Comparison of ENCODE assay signal across 13 cellular contexts in genomic region chrX:35439692-35440091, GRCh38.
"Had no signal": no experiment of that assay in that cellular context is flagged by ENCODE, and none has a peak within 500 bp of the region (broad histone marks: within the 10 kb centered on the region; RNA-seq: fewer than 3 reads in every experiment).

No MANE protein-coding gene starts in this region.

- H3K9me3 Mint-ChIP-seq: activated T-cell treated with anti-CD3 and anti-CD28 coated beads, Interleukin-2, amount 50 U/mL, for 4 hours; T-helper 1 cell treated with Interleukin-12 subunit alpha and Interleukin-12 subunit beta and Interleukin-4 antibody, amounts not matched to agents 30 μg/mL and 1 μg/mL, for 36 hours had no signal

- DNase-seq: activated B cell treated with CpG ODN at 0.5 μM for 24 hours; activated CD4-positive, alpha-beta T cell treated with anti-CD3 and anti-CD28 coated beads, Interleukin-2, amount 50 U/mL, for 1 hour; activated effector memory CD4-positive, alpha-beta T cell treated with anti-CD3 and anti-CD28 coated beads, Interleukin-2, amount 50 U/mL, for 16 hours; activated T-cell treated with anti-CD3 and anti-CD28 coated beads, Interleukin-2, amount 50 U/mL, for 4 hours; islet precursor cell; lower lobe of right lung; midbrain; naive B cell; retina had no signal

- H3K4me1 Mint-ChIP-seq: activated B cell treated with CpG ODN at 0.5 μM for 24 hours, naive B cell had no signal

- ATAC-seq: activated T-cell treated with anti-CD3 and anti-CD28 coated beads, Interleukin-2, amount 50 U/mL, for 4 hours had no signal

- H3K36me3 ChIP-seq: lower lobe of right lung had no signal

- H3K27ac ChIP-seq: lower lobe of right lung, parathyroid adenoma, skin epidermis had no signal

- H3K4me3 Mint-ChIP-seq: activated B cell treated with CpG ODN at 0.5 μM for 24 hours; activated naive CD8-positive, alpha-beta T cell; activated T-cell treated with anti-CD3 and anti-CD28 coated beads, Interleukin-2, amount 50 U/mL, for 4 hours; naive B cell; T-helper 1 cell treated with Interleukin-12 subunit alpha and Interleukin-12 subunit beta and Interleukin-4 antibody, amounts not matched to agents 30 μg/mL and 1 μg/mL, for 36 hours had no signal

- H3K27me3 Mint-ChIP-seq: activated B cell treated with CpG ODN at 0.5 μM for 24 hours; activated naive CD8-positive, alpha-beta T cell; naive B cell had no signal

- H3K9me3 ChIP-seq: lower lobe of right lung had no signal

- H3K27ac Mint-ChIP-seq: activated B cell treated with CpG ODN at 0.5 μM for 24 hours; activated naive CD8-positive, alpha-beta T cell; T-helper 1 cell treated with Interleukin-12 subunit alpha and Interleukin-12 subunit beta and Interleukin-4 antibody, amounts not matched to agents 30 μg/mL and 1 μg/mL, for 36 hours had no signal

- H3K36me3 Mint-ChIP-seq: activated naive CD8-positive, alpha-beta T cell; naive B cell had no signal

- H3K4me3 ChIP-seq: lower lobe of right lung, skin epidermis had no signal

- H3K4me1 ChIP-seq: lower lobe of right lung, parathyroid adenoma had no signal
